15 cellular contexts compared by ENCODE assay signal in genomic region chr5:178667109-178667508, GRCh38. TPM values are rescaled to one million over a fixed set of nuclear protein-coding genes. Genes with fewer than 3 reads are reported as not detected.
DNase-seq lines count a peak whose midpoint lies in the region; ATAC-seq and TF ChIP-seq lines count a peak whose summit lies in the region.
"Had no signal": no experiment of that assay in that cellular context is flagged by ENCODE, and none has a peak within 500 bp of the region (broad histone marks: within the 10 kb centered on the region; RNA-seq: fewer than 3 reads in every experiment).

No MANE protein-coding gene starts in this region.

- DNase-seq in cardiac muscle cell (ENCODE audit: low read depth in 1 of 2, low spot score in 1 of 2) (peak; percentile 5 to 59), right atrium auricular region (ENCODE audit: low spot score) (no peak), choroid plexus epithelial cell (ENCODE audit: low read depth) (peak; percentile 39), mesenteric fat pad (ENCODE audit: low spot score) (peak; percentile 81), type B pancreatic cell (ENCODE audit: extremely low spot score, unreplicated experiment) (no peak), chondrocyte (ENCODE audit: low spot score) (no peak), coronary artery (ENCODE audit: low spot score) (no peak)
- DNase-seq: DMS53, GOT3, NCI-H1048, NCI-H2107, NCI-H345, NCI-H526 treated with DMSO at 0.1 percent for 48 hours had no signal

- ATAC-seq in GM21529 (IDR thresholded peaks at IDR 0.05; ENCODE audit: unreplicated experiment), result no peak

- H3K4me3 Mint-ChIP-seq in type B pancreatic cell, result peak overlapping the region; percentile 3
- no peak overlapping the region for H3K4me3 Mint-ChIP-seq in chondrocyte (ENCODE audit: unreplicated experiment)
- H3K4me3 Mint-ChIP-seq: CD14-positive monocyte had no signal

- TF ChIP-seq CTCF in cardiac muscle cell (IDR thresholded peaks at IDR 0.05; ENCODE audit: low read depth, low read length) (no peak), right atrium auricular region (IDR thresholded peaks at IDR 0.05) (no peak), choroid plexus epithelial cell (conservative IDR thresholded peaks at IDR 0.05; ENCODE audit: low read depth, low read length) (no peak), type B pancreatic cell (conservative IDR thresholded peaks at IDR 0.05) (no peak), chondrocyte (IDR thresholded peaks at IDR 0.05) (no peak), coronary artery (IDR thresholded peaks at IDR 0.05) (no peak)

- peaks cover 21% of the 10 kb centered on the region for H3K4me1 Mint-ChIP-seq in type B pancreatic cell (ENCODE audit: unreplicated experiment)
- peaks cover 7% of the 10 kb centered on the region for H3K4me1 Mint-ChIP-seq in chondrocyte (ENCODE audit: low read depth)

- H3K9me3 ChIP-seq in cardiac muscle cell (ENCODE audit: low read depth) (no peaks in the 10 kb centered on the region), right atrium auricular region (peaks cover 0 to 4% of the 10 kb centered on the region in 2 donors)

- H3K27ac Mint-ChIP-seq in type B pancreatic cell, result peak overlapping the region; percentile 77
- H3K27ac Mint-ChIP-seq in chondrocyte (ENCODE audit: unreplicated experiment), result no peak overlapping the region
- H3K27ac Mint-ChIP-seq: CD14-positive monocyte had no signal

- H3K36me3 ChIP-seq in cardiac muscle cell (no peaks in the 10 kb centered on the region), right atrium auricular region (no peaks in the 10 kb centered on the region)

- peak overlapping the region; percentile 87 for H3K27ac ChIP-seq in cardiac muscle cell
- no peak overlapping the region for H3K27ac ChIP-seq in right atrium auricular region
- H3K27ac ChIP-seq in coronary artery, result no peak overlapping the region

- H3K27me3 Mint-ChIP-seq in type B pancreatic cell (peaks cover 14% of the 10 kb centered on the region), chondrocyte (ENCODE audit: low read depth) (no peaks in the 10 kb centered on the region)

- no peaks in the 10 kb centered on the region for H3K4me1 ChIP-seq in cardiac muscle cell (ENCODE audit: low read depth)
- H3K4me1 ChIP-seq in right atrium auricular region, result no peaks in the 10 kb centered on the region

- H3K36me3 Mint-ChIP-seq in type B pancreatic cell (peaks cover 4% of the 10 kb centered on the region), chondrocyte (ENCODE audit: low read depth) (peaks cover 2% of the 10 kb centered on the region)
- H3K36me3 Mint-ChIP-seq: CD14-positive monocyte had no signal

- H3K4me3 ChIP-seq in cardiac muscle cell, result no peak overlapping the region
- H3K4me3 ChIP-seq in right atrium auricular region, result no peak overlapping the region
- H3K4me3 ChIP-seq in choroid plexus epithelial cell (ENCODE audit: low read depth, low read length), result no peak overlapping the region
- no peak overlapping the region for H3K4me3 ChIP-seq in coronary artery

- no peaks in the 10 kb centered on the region for H3K27me3 ChIP-seq in cardiac muscle cell
- H3K27me3 ChIP-seq in right atrium auricular region, result no peaks in the 10 kb centered on the region

- H3K9me3 Mint-ChIP-seq in type B pancreatic cell (peaks cover 4% of the 10 kb centered on the region), chondrocyte (ENCODE audit: low read depth) (peaks cover 12% of the 10 kb centered on the region)

RNA-seq across cellular contexts. Expression of gene CLK4, which starts 40.3 kb away (rescaled TPM):
- total RNA-seq in cardiac muscle cell (24.9 and 35.2 TPM in 2 replicates), right atrium auricular region (10 to 100 TPM in 1 of 2 donors, 1 to 10 TPM in 1; 9.6 to 17.3 TPM), mesenteric fat pad (25.7 TPM), type B pancreatic cell (ENCODE audit: low replicate concordance) (21.4 and 42.6 TPM in 2 replicates), chondrocyte (19.9 to 28.1 TPM (median 21.8 TPM) in 3 replicates)
- 29.4 and 38.2 TPM in 2 replicates for polyA plus RNA-seq in cardiac muscle cell

Comparison
In these comparisons a context has a peak if more than half of its experiments do, and no peak if none do; other contexts are left out.
1. DNase-seq: peak in cardiac muscle cell (2 of 2), choroid plexus epithelial cell (single experiment) and mesenteric fat pad (single experiment); none in right atrium auricular region (single experiment), type B pancreatic cell (single experiment), chondrocyte (single experiment) and coronary artery (single experiment).